8 cellular contexts compared by ENCODE assay signal in genomic region chr2:219175928-219176817, GRCh38. TPM values are rescaled to one million over a fixed set of nuclear protein-coding genes. Genes with fewer than 3 reads are reported as not detected.
DNase-seq lines count a peak whose midpoint lies in the region; ATAC-seq lines count a peak whose summit lies in the region.

No MANE protein-coding gene starts in this region.

- peak; percentile 41 for ATAC-seq in GM21447 (IDR thresholded peaks at IDR 0.05; ENCODE audit: unreplicated experiment)
- peak; percentile 14 for ATAC-seq in effector memory CD8-positive, alpha-beta T cell (replicated peaks)

- H3K9me3 ChIP-seq in HUES6 (ENCODE audit: control insufficient read depth, insufficient read depth, low read depth, low read length) = no peaks in the 10 kb centered on the region
- H3K9me3 ChIP-seq in mesenchymal stem cell (ENCODE audit: control insufficient read depth, low read length) = no peaks in the 10 kb centered on the region
- H3K9me3 ChIP-seq in stomach smooth muscle (ENCODE audit: control insufficient read depth in 2 of 2, low read length in 2 of 2) = no peaks in the 10 kb centered on the region

- peak overlapping the region; percentile 2 for H2AFZ ChIP-seq in mesenchymal stem cell (ENCODE audit: low read depth, low read length)

- peak overlapping the region; percentile 98 for H3K4me3 ChIP-seq in HUES6 (ENCODE audit: low read depth, low read length)
- peak overlapping the region; percentile 64 to 92 for H3K4me3 ChIP-seq in mesenchymal stem cell (ENCODE audit: insufficient read depth in 1 of 2, low read depth in 1 of 2, low read length in 2 of 2)
- peak overlapping the region; percentile 88 to 93 for H3K4me3 ChIP-seq in stomach smooth muscle (ENCODE audit: low read length in 2 of 2)

- H3K27ac Mint-ChIP-seq in effector memory CD8-positive, alpha-beta T cell = peak overlapping the region; percentile 72 to 97

- peak overlapping the region; percentile 11 for H4K91ac ChIP-seq in mesenchymal stem cell (ENCODE audit: low read length)

- H3K36me3 ChIP-seq in HUES6 (ENCODE audit: control insufficient read depth, insufficient read depth, low read length) = peaks cover 36% of the 10 kb centered on the region
- H3K36me3 ChIP-seq in mesenchymal stem cell (ENCODE audit: control insufficient read depth in 1 of 2, insufficient read depth in 2 of 2, low read depth in 1 of 2, low read length in 2 of 2) = peaks cover 43 to 58% of the 10 kb centered on the region in 2 experiments
- peaks cover 32 to 41% of the 10 kb centered on the region in 2 donors for H3K36me3 ChIP-seq in stomach smooth muscle (ENCODE audit: control insufficient read depth in 2 of 2, insufficient read depth in 2 of 2, low read length in 2 of 2)

- H3K79me1 ChIP-seq in mesenchymal stem cell (replicated peaks; ENCODE audit: low read length, poor library complexity, severe bottlenecking) = peaks cover 22% of the 10 kb centered on the region

- WGBS in mesenchymal stem cell = under 1% methylated on average over 29 of the region's 45 CpGs

- peak overlapping the region; percentile 94 for H3K4me2 ChIP-seq in mesenchymal stem cell (ENCODE audit: low read length, poor library complexity, severe bottlenecking)

- H2BK12ac ChIP-seq in mesenchymal stem cell (ENCODE audit: low read length in 2 of 2) = peak overlapping the region in 1 of 2 experiments; percentile 57

- peak overlapping the region; percentile 1 to 9 for H3K4ac ChIP-seq in mesenchymal stem cell (ENCODE audit: low read depth in 1 of 2, low read length in 2 of 2)

- no peak overlapping the region for H2BK120ac ChIP-seq in mesenchymal stem cell (ENCODE audit: low read depth, low read length)

- peak overlapping the region in 1 of 2 experiments; percentile 67 for H3K23ac ChIP-seq in mesenchymal stem cell (ENCODE audit: low read length in 2 of 2)

- no peak overlapping the region for H2AK5ac ChIP-seq in mesenchymal stem cell (ENCODE audit: low read length, severe bottlenecking)

- peak overlapping the region in 1 of 2 experiments; percentile 58 for H3K14ac ChIP-seq in mesenchymal stem cell (ENCODE audit: low read length in 2 of 2)

- H3K27me3 Mint-ChIP-seq in effector memory CD8-positive, alpha-beta T cell = no peaks in the 10 kb centered on the region

- peak overlapping the region; percentile 75 for H2BK15ac ChIP-seq in mesenchymal stem cell (ENCODE audit: low read depth, poor library complexity, severe bottlenecking)

- no peaks in the 10 kb centered on the region for H3K9me3 Mint-ChIP-seq in effector memory CD8-positive, alpha-beta T cell

- peak overlapping the region; percentile 45; the same call in 1 of the 2 replicates for H3K27ac ChIP-seq in HUES6 (ENCODE audit: low read depth, low read length)
- H3K27ac ChIP-seq in mesenchymal stem cell (ENCODE audit: low read length, poor library complexity, severe bottlenecking) = peak overlapping the region; percentile 55
- peak overlapping the region; percentile 99 for H3K27ac ChIP-seq in stomach smooth muscle (ENCODE audit: low read length)

- H3K4me1 Mint-ChIP-seq in effector memory CD8-positive, alpha-beta T cell (ENCODE audit: low read depth in 2 of 2) = peaks cover 47 to 50% of the 10 kb centered on the region in 2 donors

- H3K4me1 ChIP-seq in HUES6 (ENCODE audit: control insufficient read depth, insufficient read depth, low read length) = peaks cover 15% of the 10 kb centered on the region
- H3K4me1 ChIP-seq in mesenchymal stem cell (ENCODE audit: control insufficient read depth, insufficient read depth, low read depth, low read length) = peaks cover 18% of the 10 kb centered on the region
- peaks cover 53% of the 10 kb centered on the region for H3K4me1 ChIP-seq in stomach smooth muscle (ENCODE audit: control insufficient read depth, insufficient read depth, low read length)

- H3K9ac ChIP-seq in HUES6 (ENCODE audit: low read length) (peak overlapping the region; percentile 81), mesenchymal stem cell (ENCODE audit: low read length) (peak overlapping the region; percentile 99), stomach smooth muscle (ENCODE audit: low read length in 2 of 2) (peak overlapping the region; percentile 99)

- H3K4me3 Mint-ChIP-seq in effector memory CD8-positive, alpha-beta T cell = peak overlapping the region; percentile 87 to 98

- peak; percentile 60 for DNase-seq in EH (ENCODE audit: low read depth)
- DNase-seq in UCSD-AML1 (lab: John Stamatoyannopoulos, UW; ENCODE audit: unreplicated experiment) = peak; percentile 74
- DNase-seq in effector memory CD8-positive, alpha-beta T cell = peak; percentile 11 to 18 (median 15)
- peak; percentile 62 for DNase-seq in mesenchymal stem cell
- no peak for DNase-seq in GM19240 (ENCODE audit: insufficient read length, low spot score)

- H4K8ac ChIP-seq in mesenchymal stem cell (ENCODE audit: low read length) = peak overlapping the region; percentile 45

- H2BK5ac ChIP-seq in mesenchymal stem cell (ENCODE audit: low read depth, low read length, poor library complexity, severe bottlenecking) = peak overlapping the region; percentile 1

- H3K27me3 ChIP-seq in HUES6 (ENCODE audit: control insufficient read depth, insufficient read depth, low read length) = no peaks in the 10 kb centered on the region
- H3K27me3 ChIP-seq in mesenchymal stem cell (ENCODE audit: control insufficient read depth in 1 of 2, insufficient read depth in 1 of 2, low read length in 2 of 2) = no peaks in the 10 kb centered on the region
- no peaks in the 10 kb centered on the region for H3K27me3 ChIP-seq in stomach smooth muscle (ENCODE audit: control insufficient read depth in 1 of 2, insufficient read depth in 2 of 2, low read length in 2 of 2)

- H3K18ac ChIP-seq in mesenchymal stem cell (ENCODE audit: low read depth in 1 of 2, low read length in 2 of 2) = peak overlapping the region; percentile 73 to 95

- H3K36me3 Mint-ChIP-seq in effector memory CD8-positive, alpha-beta T cell (ENCODE audit: insufficient read depth) = peaks cover 42% of the 10 kb centered on the region

RNA-seq across cellular contexts. Expression of gene CNPPD1, which starts 0.6 kb away (rescaled TPM):
- 23.5 TPM for polyA plus RNA-seq in mesenchymal stem cell (2013, experiment 1 of 2)
- 22.7 TPM for polyA plus RNA-seq in mesenchymal stem cell (2013, experiment 2 of 2)

RNA-seq across cellular contexts. Expression of gene RETREG2, which starts 1.9 kb away (rescaled TPM):
- 46.4 TPM for polyA plus RNA-seq in mesenchymal stem cell (2013, experiment 1 of 2)
- 44.6 TPM for polyA plus RNA-seq in mesenchymal stem cell (2013, experiment 2 of 2)

RNA-seq across cellular contexts. Expression of gene SLC23A3, which starts 6.3 kb away (rescaled TPM):
- 0.25 TPM for polyA plus RNA-seq in mesenchymal stem cell (2013, experiment 1 of 2)
- polyA plus RNA-seq in mesenchymal stem cell (2013, experiment 2 of 2) = 0.25 TPM

RNA-seq across cellular contexts. Expression of gene NHEJ1, which starts 15.6 kb away (rescaled TPM):
- 11.8 TPM for polyA plus RNA-seq in mesenchymal stem cell (2013, experiment 1 of 2)
- 11.1 TPM for polyA plus RNA-seq in mesenchymal stem cell (2013, experiment 2 of 2)

RNA-seq across cellular contexts. Expression of gene ZFAND2B, which starts 30.4 kb away (rescaled TPM):
- 24.7 TPM for polyA plus RNA-seq in mesenchymal stem cell (2013, experiment 1 of 2)
- polyA plus RNA-seq in mesenchymal stem cell (2013, experiment 2 of 2) = 28.6 TPM

Comparison
In these comparisons a context has a peak if more than half of its experiments do, and no peak if none do; other contexts are left out.
1. H3K27ac ChIP-seq: peak in every context shown above with its lines; median percentile 99 in stomach smooth muscle; 55 in mesenchymal stem cell; 45 in HUES6.